27 cellular contexts compared by ENCODE assay signal in the genomic region with DNA sequence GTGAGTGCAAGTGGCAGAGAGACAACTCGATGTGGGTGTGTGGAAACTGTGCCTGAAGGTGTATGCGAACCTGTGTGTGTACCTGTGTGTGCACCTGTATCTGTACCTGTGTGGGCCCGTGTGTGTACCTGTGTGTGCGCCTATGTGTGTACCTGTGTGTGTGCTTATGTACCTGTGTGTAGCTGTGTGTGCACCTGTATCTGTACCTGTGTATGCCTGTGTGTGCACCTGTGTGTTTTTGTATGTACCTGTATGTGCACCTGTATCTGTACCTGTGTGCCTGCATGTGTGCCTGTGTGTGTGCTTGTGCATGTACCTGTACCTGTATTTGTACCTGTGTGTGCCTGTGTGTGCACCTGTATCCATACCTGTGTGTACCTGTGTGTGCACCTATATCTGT.
DNase-seq lines count a peak whose midpoint lies in the region; ATAC-seq and TF ChIP-seq lines count a peak whose summit lies in the region.
"Had no signal": no experiment of that assay in that cellular context is flagged by ENCODE, and none has a peak within 500 bp of the region (broad histone marks: within the 10 kb centered on the region; RNA-seq: fewer than 3 reads in every experiment).

No MANE protein-coding gene starts in this region.

- H3K4me1 ChIP-seq in HEK293 (ENCODE audit: control insufficient read depth, insufficient read depth, low read length) (no peaks in the 10 kb centered on the region), lung (ENCODE audit: control insufficient read depth in 2 of 2, insufficient read depth in 2 of 2, low read length in 2 of 2) (peaks cover 0 to 2% of the 10 kb centered on the region in 2 donors), trophoblast cell (ENCODE audit: control insufficient read depth in 1 of 2, insufficient read depth in 2 of 2, low read length in 2 of 2) (no peaks in the 10 kb centered on the region), neural progenitor cell (peaks cover 22% of the 10 kb centered on the region)
- H3K4me1 ChIP-seq: A549 had no signal

- H3K79me1 ChIP-seq in trophoblast cell (ENCODE audit: low read length): no peaks in the 10 kb centered on the region

- no peak overlapping the region for H2BK5ac ChIP-seq in trophoblast cell (ENCODE audit: low read depth, low read length, poor library complexity)

- H3K23ac ChIP-seq in trophoblast cell (ENCODE audit: low read length): peak overlapping the region; percentile 1

- no peak overlapping the region for H3K9ac ChIP-seq in trophoblast cell (ENCODE audit: low read length)
- no peak overlapping the region for H3K9ac ChIP-seq in neural progenitor cell
- H3K9ac ChIP-seq: BLaER1 treated with 17β-estradiol and CSF1 and Interleukin-3, amounts not matched to agents 10 nM and 100 nM; GM23248 had no signal

- H3F3A ChIP-seq in neural progenitor cell (ENCODE audit: low read depth): peaks cover 8% of the 10 kb centered on the region

- H3K36me3 Mint-ChIP-seq in brain: peaks cover 8% of the 10 kb centered on the region
- H3K36me3 Mint-ChIP-seq in neural progenitor cell: no peaks in the 10 kb centered on the region
- H3K36me3 Mint-ChIP-seq: CD14-positive monocyte; CD8-positive, alpha-beta memory T cell had no signal

- H3K27ac Mint-ChIP-seq in brain: peak overlapping the region in 3 of 5 experiments; percentile 49 to 95 (median 55)
- no peak overlapping the region for H3K27ac Mint-ChIP-seq in neural progenitor cell
- H3K27ac Mint-ChIP-seq: CD14-positive monocyte; CD4-positive, alpha-beta T cell; CD8-positive, alpha-beta memory T cell; H9; HFFc6 had no signal

- POLR2A ChIA-PET in HEK293 (lab: Yijun Ruan, JAX): no interaction called here

- no peaks in the 10 kb centered on the region for H3K9me3 ChIP-seq in HEK293 (ENCODE audit: control insufficient read depth, insufficient read depth, low read depth, low read length)
- H3K9me3 ChIP-seq in lung (ENCODE audit: control insufficient read depth in 2 of 2, insufficient read depth in 1 of 2, low read length in 1 of 2): no peaks in the 10 kb centered on the region
- peaks cover 6% of the 10 kb centered on the region for H3K9me3 ChIP-seq in trophoblast cell (ENCODE audit: insufficient read depth, low read depth, low read length)
- H3K9me3 ChIP-seq in neural progenitor cell (ENCODE audit: low read depth): no peaks in the 10 kb centered on the region
- H3K9me3 ChIP-seq: A549, BE2C had no signal

- H3K4ac ChIP-seq in trophoblast cell (ENCODE audit: low read depth, low read length): no peak overlapping the region

- H3K9me3 Mint-ChIP-seq in brain (peaks cover 0 to 4% (median 0%) of the 10 kb centered on the region in 5 experiments), neural progenitor cell (no peaks in the 10 kb centered on the region)
- H3K9me3 Mint-ChIP-seq: CD4-positive, alpha-beta T cell; H9 had no signal

- no peak overlapping the region for H2AK5ac ChIP-seq in trophoblast cell (ENCODE audit: low read length)

- H4K12ac ChIP-seq in trophoblast cell (ENCODE audit: low read depth, low read length): no peak overlapping the region

- H3K79me2 ChIP-seq in trophoblast cell (ENCODE audit: control insufficient read depth, insufficient read depth, low read length, poor library complexity): no peaks in the 10 kb centered on the region
- H3K79me2 ChIP-seq in neural progenitor cell (ENCODE audit: low read depth): no peaks in the 10 kb centered on the region

- WGBS in lung, 2 donors: 96 to 97% methylated on average over 4 of the region's 4 CpGs
- no CpG with 5 or more reads among the region's 4 CpGs for WGBS in trophoblast cell (ENCODE audit: extremely low coverage, insufficient coverage, insufficient read length)

- no peak overlapping the region for H3K18ac ChIP-seq in trophoblast cell (ENCODE audit: low read length)

- peaks cover 3% of the 10 kb centered on the region for H3K27me3 Mint-ChIP-seq in brain
- peaks cover 8% of the 10 kb centered on the region for H3K27me3 Mint-ChIP-seq in neural progenitor cell (ENCODE audit: insufficient read depth, low read depth)
- H3K27me3 Mint-ChIP-seq: CD4-positive, alpha-beta T cell; CD8-positive, alpha-beta memory T cell had no signal

- H3K36me3 ChIP-seq in HEK293 (ENCODE audit: control insufficient read depth in 2 of 2, insufficient read depth in 1 of 2, low read length in 2 of 2) (no peaks in the 10 kb centered on the region), lung (ENCODE audit: control insufficient read depth in 2 of 2, insufficient read depth in 2 of 2, low read length in 2 of 2) (no peaks in the 10 kb centered on the region), trophoblast cell (ENCODE audit: control insufficient read depth in 1 of 2, insufficient read depth in 2 of 2, low read length in 2 of 2) (no peaks in the 10 kb centered on the region), neural progenitor cell (no peaks in the 10 kb centered on the region)
- H3K36me3 ChIP-seq: BLaER1 treated with 17β-estradiol and CSF1 and Interleukin-3, amounts not matched to agents 10 nM and 100 nM had no signal

- H3K4me1 Mint-ChIP-seq in brain: peaks cover 64% of the 10 kb centered on the region
- H3K4me1 Mint-ChIP-seq in neural progenitor cell: peaks cover 26% of the 10 kb centered on the region
- H3K4me1 Mint-ChIP-seq: CD14-positive monocyte; CD8-positive, alpha-beta memory T cell had no signal

- no peak overlapping the region for H2BK120ac ChIP-seq in trophoblast cell (ENCODE audit: insufficient read depth, low read length, poor library complexity)

- no peak overlapping the region for H4K8ac ChIP-seq in trophoblast cell (ENCODE audit: low read depth, low read length)

- CTCF ChIA-PET in HEK293 (lab: Yijun Ruan, JAX): no interaction called here

- H3K4me3 Mint-ChIP-seq in brain (peak overlapping the region in 1 of 5 experiments; percentile 14), neural progenitor cell (no peak overlapping the region)
- H3K4me3 Mint-ChIP-seq: CD4-positive, alpha-beta T cell; CD8-positive, alpha-beta memory T cell; H9; HFFc6 had no signal

- H3K27ac ChIP-seq in HEK293 (ENCODE audit: extremely low read depth, low read depth, low read length): no peak overlapping the region
- H3K27ac ChIP-seq in lung (ENCODE audit: low read depth in 1 of 2, low read length in 1 of 2): no peak overlapping the region
- no peak overlapping the region for H3K27ac ChIP-seq in trophoblast cell (ENCODE audit: low read depth, low read length)
- H3K27ac ChIP-seq in neural progenitor cell: no peak overlapping the region
- H3K27ac ChIP-seq: A549; BLaER1 treated with 17β-estradiol and CSF1 and Interleukin-3, amounts not matched to agents 10 nM and 100 nM; GM23248 had no signal

- TF ChIP-seq CTCF in HEK293 (tag by site-specific recombination; IDR thresholded peaks at IDR 0.05) (no peak), brain (conservative IDR thresholded peaks at IDR 0.05) (no peak), lung (IDR thresholded peaks at IDR 0.05; ENCODE audit: control extremely low read depth, extremely low read depth) (no peak), neural progenitor cell (IDR thresholded peaks at IDR 0.05) (no peak)

- H2AFZ ChIP-seq in trophoblast cell (ENCODE audit: insufficient read depth, low read length, poor library complexity) (no peak overlapping the region), neural progenitor cell (replicated peaks) (no peak overlapping the region)
- H2AFZ ChIP-seq: GM23248 had no signal

- no peak overlapping the region for H3K14ac ChIP-seq in trophoblast cell (ENCODE audit: low read length)

- H3K4me3 ChIP-seq in HEK293 (ENCODE audit: low read depth, low read length): no peak overlapping the region
- H3K4me3 ChIP-seq in lung: no peak overlapping the region
- peak overlapping the region; percentile 1 for H3K4me3 ChIP-seq in trophoblast cell (ENCODE audit: low read depth, low read length)
- no peak overlapping the region for H3K4me3 ChIP-seq in neural progenitor cell
- H3K4me3 ChIP-seq: A549; BLaER1 treated with 17β-estradiol and CSF1 and Interleukin-3, amounts not matched to agents 10 nM and 100 nM; GM12878; GM23248 had no signal

- H4K91ac ChIP-seq in trophoblast cell (ENCODE audit: low read depth, low read length): no peak overlapping the region

- DNase-seq in lung (ENCODE audit: low spot score) (peak; percentile 9), trophoblast cell (no peak), neural progenitor cell (ENCODE audit: low spot score) (no peak), inferior parietal cortex (ENCODE audit: extremely low spot score) (no peak)
- no peak for DNase-seq in stimulated activated naive CD4-positive, alpha-beta T cell (lab: John Stamatoyannopoulos, UW)
- DNase-seq: 8988T; ACHN; AML-193; BE2C; Calu3; CD4-positive, alpha-beta T cell; CD8-positive, alpha-beta memory T cell; COR-L47; DMS153; EL; GDM1; GM23248; H9; HFFc6 had no signal

- H4K20me1 ChIP-seq in neural progenitor cell (ENCODE audit: low read depth): no peaks in the 10 kb centered on the region
- H4K20me1 ChIP-seq: BLaER1 treated with 17β-estradiol and CSF1 and Interleukin-3, amounts not matched to agents 10 nM and 100 nM had no signal

- no peak overlapping the region for H2BK12ac ChIP-seq in trophoblast cell (ENCODE audit: low read length)

- H3K27me3 ChIP-seq in lung (ENCODE audit: control insufficient read depth, insufficient read depth) (no peaks in the 10 kb centered on the region), trophoblast cell (ENCODE audit: insufficient read depth, low read length) (no peaks in the 10 kb centered on the region), neural progenitor cell (no peaks in the 10 kb centered on the region)
- H3K27me3 ChIP-seq: BE2C; BLaER1 treated with 17β-estradiol and CSF1 and Interleukin-3, amounts not matched to agents 10 nM and 100 nM had no signal

- H3K4me2 ChIP-seq in trophoblast cell (ENCODE audit: low read length) (no peak overlapping the region), neural progenitor cell (no peak overlapping the region)
- H3K4me2 ChIP-seq: A549; BLaER1 treated with 17β-estradiol and CSF1 and Interleukin-3, amounts not matched to agents 10 nM and 100 nM had no signal

- ATAC-seq in lung (ENCODE audit: insufficient read depth, low FRiP score): no peak
- no peak for ATAC-seq in HG02938 (IDR thresholded peaks at IDR 0.05; ENCODE audit: unreplicated experiment)
- ATAC-seq: A549, GM12878, HCT116 had no signal

TF ChIP-seq in HEK293, 187 proteins besides CTCF, POLR2A, EP300 and RAD21:
- TF ChIP-seq ZEB2 (tag by site-specific recombination; IDR thresholded peaks at IDR 0.05) (peak; percentile 66; the same call in 1 of the 2 replicates), ZNF175 (tag by site-specific recombination; IDR thresholded peaks at IDR 0.05) (no peak)
